Comparison of ENCODE assay signal across 15 cellular contexts in genomic region chr12:70260610-70261009, GRCh38. TPM values are rescaled to one million over a fixed set of nuclear protein-coding genes. Genes with fewer than 3 reads are reported as not detected.
DNase-seq lines count a peak whose midpoint lies in the region; ATAC-seq and TF ChIP-seq lines count a peak whose summit lies in the region.
"Had no signal": no experiment of that assay in that cellular context is flagged by ENCODE, and none has a peak within 500 bp of the region (broad histone marks: within the 10 kb centered on the region; RNA-seq: fewer than 3 reads in every experiment).

No MANE protein-coding gene starts in this region.

- H3K27me3 Mint-ChIP-seq in activated T-cell treated with anti-CD3 and anti-CD28 coated beads, Interleukin-2, amount 50 U/mL, for 72 hours (ENCODE audit: low read depth), result no peaks in the 10 kb centered on the region
- no peaks in the 10 kb centered on the region for H3K27me3 Mint-ChIP-seq in progenitor cell of endocrine pancreas
- H3K27me3 Mint-ChIP-seq: activated CD4-positive, alpha-beta memory T cell treated with anti-CD3 and anti-CD28 coated beads, Interleukin-2, amount 10 ng/mL, durations not matched to agents 7 days and 5 days had no signal

- H3K9me3 ChIP-seq in OCI-LY1 (ENCODE audit: low read length), result no peaks in the 10 kb centered on the region
- H3K9me3 ChIP-seq: A549 had no signal

- ATAC-seq in activated T-cell treated with anti-CD3 and anti-CD28 coated beads, Interleukin-2, amount 50 U/mL, for 72 hours (replicated peaks in 1 of 2), result no peak
- ATAC-seq in HG03135 (IDR thresholded peaks at IDR 0.05; ENCODE audit: unreplicated experiment) (peak; percentile 53), GM21786 (IDR thresholded peaks at IDR 0.05; ENCODE audit: unreplicated experiment) (no peak), GM21423 (IDR thresholded peaks at IDR 0.05; ENCODE audit: unreplicated experiment) (no peak)
- ATAC-seq: A549 had no signal

- no peak overlapping the region for H2AFZ ChIP-seq in OCI-LY1 (ENCODE audit: low read length)

- TF ChIP-seq CTCF in OCI-LY1 (IDR thresholded peaks at IDR 0.05; ENCODE audit: low read length) (no peak), progenitor cell of endocrine pancreas (IDR thresholded peaks at IDR 0.05; ENCODE audit: unreplicated experiment) (no peak)

- H3K9me2 ChIP-seq in OCI-LY1 (ENCODE audit: low read depth, low read length), result no peaks in the 10 kb centered on the region

- peaks cover 100% of the 10 kb centered on the region for H3K79me2 ChIP-seq in OCI-LY1 (ENCODE audit: insufficient read depth, low read length)

- H3K4me1 Mint-ChIP-seq in activated T-cell treated with anti-CD3 and anti-CD28 coated beads, Interleukin-2, amount 50 U/mL, for 72 hours (ENCODE audit: low read depth), result peaks cover 80% of the 10 kb centered on the region
- H3K4me1 Mint-ChIP-seq in progenitor cell of endocrine pancreas (ENCODE audit: low read depth), result peaks cover 10% of the 10 kb centered on the region

- H3K9me3 Mint-ChIP-seq in activated T-cell treated with anti-CD3 and anti-CD28 coated beads, Interleukin-2, amount 50 U/mL, for 72 hours, result no peaks in the 10 kb centered on the region
- peaks cover 8% of the 10 kb centered on the region for H3K9me3 Mint-ChIP-seq in progenitor cell of endocrine pancreas (ENCODE audit: low read depth)
- H3K9me3 Mint-ChIP-seq: activated CD4-positive, alpha-beta memory T cell treated with anti-CD3 and anti-CD28 coated beads, Interleukin-2, amount 10 ng/mL, durations not matched to agents 7 days and 5 days had no signal

- H3K27ac Mint-ChIP-seq in activated T-cell treated with anti-CD3 and anti-CD28 coated beads, Interleukin-2, amount 50 U/mL, for 72 hours, result peak overlapping the region; percentile 44
- peak overlapping the region; percentile 5 for H3K27ac Mint-ChIP-seq in progenitor cell of endocrine pancreas
- H3K27ac Mint-ChIP-seq: activated CD4-positive, alpha-beta memory T cell treated with anti-CD3 and anti-CD28 coated beads, Interleukin-2, amount 10 ng/mL, durations not matched to agents 7 days and 5 days had no signal

- H3K4me3 Mint-ChIP-seq in activated T-cell treated with anti-CD3 and anti-CD28 coated beads, Interleukin-2, amount 50 U/mL, for 72 hours, result no peak overlapping the region
- no peak overlapping the region for H3K4me3 Mint-ChIP-seq in progenitor cell of endocrine pancreas (ENCODE audit: low read depth)
- H3K4me3 Mint-ChIP-seq: activated CD4-positive, alpha-beta memory T cell treated with anti-CD3 and anti-CD28 coated beads, Interleukin-2, amount 10 ng/mL, durations not matched to agents 7 days and 5 days had no signal

- no peak for DNase-seq in activated T-cell treated with anti-CD3 and anti-CD28 coated beads, Interleukin-2, amount 50 U/mL, for 72 hours
- DNase-seq in activated T-cell treated with anti-CD3 and anti-CD28 coated beads, Interleukin-2, amount 50 U/mL, for 48 hours, result no peak
- no peak for DNase-seq in progenitor cell of endocrine pancreas (ENCODE audit: low spot score, unreplicated experiment)
- DNase-seq in substantia nigra (lab: John Stamatoyannopoulos, UW), result no peak
- DNase-seq: activated CD4-positive, alpha-beta memory T cell treated with anti-CD3 and anti-CD28 coated beads, Interleukin-2, amount 10 ng/mL, durations not matched to agents 7 days and 5 days; activated effector memory CD4-positive, alpha-beta T cell treated with anti-CD3 and anti-CD28 coated beads, Interleukin-2, amount 50 U/mL, for 16 hours; effector memory CD4-positive, alpha-beta T cell; NCI-H2081; NCI-H69; Right ventricle myocardium superior had no signal

- H3K9ac ChIP-seq in OCI-LY1 (ENCODE audit: low read length), result no peak overlapping the region

- 0 out of 2 replicates have a peak, but pooled peaks cover 4% of the 10 kb centered on the region for H3F3A ChIP-seq in OCI-LY1 (ENCODE audit: insufficient read depth, low read length)

- H3K4me3 ChIP-seq in OCI-LY1 (ENCODE audit: low read depth, low read length, poor library complexity, severe bottlenecking), result no peak overlapping the region
- H3K4me3 ChIP-seq: A549 had no signal

- peak overlapping the region; percentile 28 for H3K4me2 ChIP-seq in OCI-LY1 (ENCODE audit: low read length)
- H3K4me2 ChIP-seq: A549 had no signal

- peaks cover 12% of the 10 kb centered on the region; the same call in 1 of the 2 replicates for H3K36me3 ChIP-seq in OCI-LY1 (ENCODE audit: insufficient read depth, low read length)

- H3K27ac ChIP-seq in OCI-LY1 (ENCODE audit: low read depth, low read length, poor library complexity, severe bottlenecking) (peak overlapping the region; percentile 69), substantia nigra (ENCODE audit: low read depth, low read length, poor library complexity, severe bottlenecking) (no peak overlapping the region)
- H3K27ac ChIP-seq: A549 had no signal

- H3K27me3 ChIP-seq in OCI-LY1 (ENCODE audit: insufficient read depth, low read length), result no peaks in the 10 kb centered on the region

- H3K36me3 Mint-ChIP-seq in activated T-cell treated with anti-CD3 and anti-CD28 coated beads, Interleukin-2, amount 50 U/mL, for 72 hours (ENCODE audit: insufficient read depth in 2 of 2), result peaks cover 5 to 17% of the 10 kb centered on the region in 2 donors
- H3K36me3 Mint-ChIP-seq in progenitor cell of endocrine pancreas (ENCODE audit: insufficient read depth), result peaks cover 26% of the 10 kb centered on the region

- peaks cover 89% of the 10 kb centered on the region for H3K4me1 ChIP-seq in OCI-LY1 (ENCODE audit: insufficient read depth, low read length, severe bottlenecking)

- no peaks in the 10 kb centered on the region for H4K20me1 ChIP-seq in OCI-LY1 (ENCODE audit: insufficient read depth, low read length)

RNA-seq across cellular contexts. Expression of gene CNOT2, which starts 17.4 kb away (rescaled TPM):
- 10 to 100 TPM; 62.8 to 65.6 TPM for total RNA-seq in activated T-cell treated with anti-CD3 and anti-CD28 coated beads, Interleukin-2, amount 50 U/mL, for 72 hours
- 127 and 128 TPM in 2 replicates for total RNA-seq in progenitor cell of endocrine pancreas
